Comparison of ENCODE assay signal across 15 cellular contexts in genomic region chr1:10917513-10918454, GRCh38.
A peak's percentile ranks its signal among the peaks of the same experiment; 100 is the strongest.
DNase-seq lines count a peak whose midpoint lies in the region; ATAC-seq and TF ChIP-seq lines count a peak whose summit lies in the region.
"Had no signal": no experiment of that assay in that cellular context is flagged by ENCODE, and none has a peak within 500 bp of the region (broad histone marks: within the 10 kb centered on the region; RNA-seq: fewer than 3 reads in every experiment).

No MANE protein-coding gene starts in this region.

- POLR2A ChIA-PET in CD8-positive, alpha-beta T cell (lab: Charles Lee) = interaction anchor here (1.1 to 1.9 kb wide), 3 partner anchors 11 to 24 kb away, joined by 4 to 5 read pairs (median 4); no protein-coding TSS in a partner anchor

- CTCF ChIA-PET in CD8-positive, alpha-beta T cell (lab: Charles Lee) = interaction anchor here (0.6 to 1.7 kb wide), 7 partner anchors 8 to 410 kb away, joined by 3 to 8 read pairs (median 4); no protein-coding TSS in a partner anchor

- peak overlapping the region; percentile 74 for H3K27ac Mint-ChIP-seq in CD8-positive, alpha-beta T cell
- H3K27ac Mint-ChIP-seq: progenitor cell of endocrine pancreas had no signal

- H3K9me3 ChIP-seq in CD8-positive, alpha-beta T cell (ENCODE audit: low read length) = no peaks in the 10 kb centered on the region
- no peaks in the 10 kb centered on the region for H3K9me3 ChIP-seq in effector memory CD4-positive, alpha-beta T cell (ENCODE audit: control insufficient read depth, low read length)
- H3K9me3 ChIP-seq in colonic mucosa = no peaks in the 10 kb centered on the region
- H3K9me3 ChIP-seq: HAP-1 had no signal

- intact Hi-C loops in CD8-positive, alpha-beta T cell (cut with DNase I, micrococcal nuclease) = no loop called here
- intact Hi-C loops in colonic mucosa (cut with DNase I) = no loop called here

- H3K36me3 Mint-ChIP-seq in CD8-positive, alpha-beta T cell = no peaks in the 10 kb centered on the region

- no peak overlapping the region for H3K9ac ChIP-seq in colonic mucosa (ENCODE audit: low read depth in 2 of 2, low read length in 2 of 2)

- peaks cover 35% of the 10 kb centered on the region for H3K4me1 ChIP-seq in CD8-positive, alpha-beta T cell (ENCODE audit: insufficient read depth, low read length)
- H3K4me1 ChIP-seq in effector memory CD4-positive, alpha-beta T cell (ENCODE audit: control insufficient read depth, insufficient read depth, low read length, poor library complexity, severe bottlenecking) = peaks cover 21% of the 10 kb centered on the region
- H3K4me1 ChIP-seq in colonic mucosa = no peaks in the 10 kb centered on the region
- H3K4me1 ChIP-seq: HAP-1 had no signal

- no peak for TF ChIP-seq CTCF in CD8-positive, alpha-beta T cell (IDR thresholded peaks at IDR 0.05)
- TF ChIP-seq CTCF in colonic mucosa (IDR thresholded peaks at IDR 0.05) = no peak

- no peaks in the 10 kb centered on the region for H3K36me3 ChIP-seq in CD8-positive, alpha-beta T cell (ENCODE audit: insufficient read depth, low read length)
- H3K36me3 ChIP-seq in effector memory CD4-positive, alpha-beta T cell (ENCODE audit: control insufficient read depth, insufficient read depth, low read length) = no peaks in the 10 kb centered on the region
- H3K36me3 ChIP-seq in colonic mucosa = no peaks in the 10 kb centered on the region
- H3K36me3 ChIP-seq: HAP-1 had no signal

- H3K9me3 Mint-ChIP-seq in CD8-positive, alpha-beta T cell = no peaks in the 10 kb centered on the region

- peak overlapping the region; percentile 21 for H3K4me3 ChIP-seq in CD8-positive, alpha-beta T cell (ENCODE audit: low read depth, low read length)
- H3K4me3 ChIP-seq in effector memory CD4-positive, alpha-beta T cell (ENCODE audit: insufficient read depth, low read depth, low read length, poor library complexity, severe bottlenecking) = peak overlapping the region; percentile 4
- no peak overlapping the region for H3K4me3 ChIP-seq in colonic mucosa
- H3K4me3 ChIP-seq: HAP-1 had no signal

- no peak overlapping the region for H3K27ac ChIP-seq in CD8-positive, alpha-beta T cell (ENCODE audit: low read depth, low read length)
- no peak overlapping the region for H3K27ac ChIP-seq in effector memory CD4-positive, alpha-beta T cell (ENCODE audit: insufficient read depth, low read length, poor library complexity, severe bottlenecking)
- no peak overlapping the region for H3K27ac ChIP-seq in colonic mucosa
- H3K27ac ChIP-seq: VCaP had no signal

- peak; percentile 83 for ATAC-seq in CD8-positive, alpha-beta T cell

- no peaks in the 10 kb centered on the region for H3K27me3 Mint-ChIP-seq in CD8-positive, alpha-beta T cell (ENCODE audit: low read depth)

- peak in 2 of 7 experiments; percentile 37 to 44 for DNase-seq in CD8-positive, alpha-beta T cell
- DNase-seq in Kasumi-1 (lab: John Stamatoyannopoulos, UW) (peak; percentile 9 to 26), NOMO-1 (lab: John Stamatoyannopoulos, UW; ENCODE audit: unreplicated experiment in 2 of 2) (peak; percentile 32 to 56), medulla oblongata (ENCODE audit: extremely low spot score) (no peak), colonic mucosa (no peak), retina (no peak), CD1c-positive myeloid dendritic cell (ENCODE audit: extremely low spot score) (no peak)
- no peak for DNase-seq in effector memory CD4-positive, alpha-beta T cell
- DNase-seq: COR-L47, NCI-H524 treated with DMSO at 0.1 percent for 48 hours, SHP77, substantia nigra had no signal

- H3K4me3 Mint-ChIP-seq in CD8-positive, alpha-beta T cell = peak overlapping the region; percentile 76

- no peaks in the 10 kb centered on the region for H3K27me3 ChIP-seq in CD8-positive, alpha-beta T cell (ENCODE audit: insufficient read depth, low read length)
- no peaks in the 10 kb centered on the region for H3K27me3 ChIP-seq in effector memory CD4-positive, alpha-beta T cell (replicated peaks; ENCODE audit: control insufficient read depth, insufficient read depth, low read length, poor library complexity, severe bottlenecking)
- H3K27me3 ChIP-seq in colonic mucosa = no peaks in the 10 kb centered on the region

- H3K4me1 Mint-ChIP-seq in CD8-positive, alpha-beta T cell (ENCODE audit: low read depth) = peaks cover 29% of the 10 kb centered on the region

Comparison
In these comparisons a context has a peak if more than half of its experiments do, and no peak if none do; other contexts are left out.
1. DNase-seq: peak in Kasumi-1 (2 of 2) and NOMO-1 (2 of 2); none in effector memory CD4-positive, alpha-beta T cell (0 of 3), medulla oblongata (single experiment), colonic mucosa (single experiment), retina (single experiment) and CD1c-positive myeloid dendritic cell (single experiment).